In genomic region chr20:675453-676314, GRCh38 we compare ENCODE assay signal across 8 cellular contexts. TPM values are rescaled to one million over a fixed set of nuclear protein-coding genes. Genes with fewer than 3 reads are reported as not detected.
DNase-seq lines count a peak whose midpoint lies in the region; ATAC-seq and TF ChIP-seq lines count a peak whose summit lies in the region.

Gene SCRT2 (minus strand): TSS chr20:675802. CDS start chr20:675601, 201 bp downstream.

- H3K36me3 Mint-ChIP-seq in activated T-helper 1 cell treated with anti-CD3 and anti-CD28 coated beads, Interleukin-12 subunit alpha, Interleukin-12 subunit beta, Interleukin-2, Interleukin-4 antibody, amounts not matched to agents 30 ng/mL and 10 ng/mL and 1 ng/mL, durations not matched to agents 14 hours and 24 hours and 36 hours (ENCODE audit: low read depth), result no peaks in the 10 kb centered on the region
- no peaks in the 10 kb centered on the region for H3K36me3 Mint-ChIP-seq in nephron (ENCODE audit: low read depth)

- H3K4me3 Mint-ChIP-seq in activated T-helper 1 cell treated with anti-CD3 and anti-CD28 coated beads, Interleukin-12 subunit alpha, Interleukin-12 subunit beta, Interleukin-2, Interleukin-4 antibody, amounts not matched to agents 30 ng/mL and 10 ng/mL and 1 ng/mL, durations not matched to agents 14 hours and 24 hours and 36 hours, result no peak within 1 kb of the TSS
- peak within 1 kb of the TSS; percentile 67 to 81 (median 78) for H3K4me3 Mint-ChIP-seq in nephron
- H3K4me3 Mint-ChIP-seq in stimulated activated naive CD8-positive, alpha-beta T cell treated with anti-CD3 and anti-CD28 coated beads, Interleukin-15, amount 100 ng/mL, for 72 hours, result peak within 1 kb of the TSS; percentile 44 to 55

- H3K9me3 Mint-ChIP-seq in activated T-helper 1 cell treated with anti-CD3 and anti-CD28 coated beads, Interleukin-12 subunit alpha, Interleukin-12 subunit beta, Interleukin-2, Interleukin-4 antibody, amounts not matched to agents 30 ng/mL and 10 ng/mL and 1 ng/mL, durations not matched to agents 14 hours and 24 hours and 36 hours, result no peaks in the 10 kb centered on the region
- no peaks in the 10 kb centered on the region for H3K9me3 Mint-ChIP-seq in nephron
- H3K9me3 Mint-ChIP-seq in stimulated activated naive CD8-positive, alpha-beta T cell treated with anti-CD3 and anti-CD28 coated beads, Interleukin-15, amount 100 ng/mL, for 72 hours, result no peaks in the 10 kb centered on the region

- in situ Hi-C loops in GM13976 (cut with MboI; ENCODE audit: low sequenced_read_pairs, unreplicated experiment), result no loop called here

- H3K27me3 Mint-ChIP-seq in activated T-helper 1 cell treated with anti-CD3 and anti-CD28 coated beads, Interleukin-12 subunit alpha, Interleukin-12 subunit beta, Interleukin-2, Interleukin-4 antibody, amounts not matched to agents 30 ng/mL and 10 ng/mL and 1 ng/mL, durations not matched to agents 14 hours and 24 hours and 36 hours (ENCODE audit: insufficient read depth), result peaks cover 48% of the 10 kb centered on the region
- peaks cover 91% of the 10 kb centered on the region for H3K27me3 Mint-ChIP-seq in nephron (ENCODE audit: low read depth)
- peaks cover 91% of the 10 kb centered on the region for H3K27me3 Mint-ChIP-seq in stimulated activated naive CD8-positive, alpha-beta T cell treated with anti-CD3 and anti-CD28 coated beads, Interleukin-15, amount 100 ng/mL, for 72 hours

- H3K27ac Mint-ChIP-seq in activated T-helper 1 cell treated with anti-CD3 and anti-CD28 coated beads, Interleukin-12 subunit alpha, Interleukin-12 subunit beta, Interleukin-2, Interleukin-4 antibody, amounts not matched to agents 30 ng/mL and 10 ng/mL and 1 ng/mL, durations not matched to agents 14 hours and 24 hours and 36 hours, result peak within 1 kb of the TSS; percentile 31
- H3K27ac Mint-ChIP-seq in nephron, result no peak within 1 kb of the TSS
- no peak within 1 kb of the TSS for H3K27ac Mint-ChIP-seq in stimulated activated naive CD8-positive, alpha-beta T cell treated with anti-CD3 and anti-CD28 coated beads, Interleukin-15, amount 100 ng/mL, for 72 hours

- DNase-seq in GM13976 (ENCODE audit: low spot score) (peak; percentile 86), NCI-H748 treated with DMSO at 0.1 percent for 48 hours (lab: John Stamatoyannopoulos, UW) (peak; percentile 54), fibroblast of mammary gland (ENCODE audit: low read depth) (peak; percentile 50)
- peak; percentile 58 for DNase-seq in activated T-helper 1 cell treated with anti-CD3 and anti-CD28 coated beads, Interleukin-12 subunit alpha, Interleukin-12 subunit beta, Interleukin-2, Interleukin-4 antibody, amounts not matched to agents 30 ng/mL and 10 ng/mL and 1 ng/mL, durations not matched to agents 14 hours and 24 hours and 36 hours (ENCODE audit: low spot score)
- DNase-seq in stimulated activated naive CD8-positive, alpha-beta T cell treated with anti-CD3 and anti-CD28 coated beads, Interleukin-15, amount 100 ng/mL, for 72 hours, result peak; percentile 60 to 61

- ATAC-seq in stimulated activated naive CD8-positive, alpha-beta T cell treated with anti-CD3 and anti-CD28 coated beads, Interleukin-15, amount 100 ng/mL, for 72 hours, result peak; percentile 82
- ATAC-seq in HG02588 (IDR thresholded peaks at IDR 0.05; ENCODE audit: unreplicated experiment) (no peak), HG03378 (IDR thresholded peaks at IDR 0.05; ENCODE audit: unreplicated experiment) (no peak)

- intact Hi-C loops in activated T-helper 1 cell treated with anti-CD3 and anti-CD28 coated beads, Interleukin-12 subunit alpha, Interleukin-12 subunit beta, Interleukin-2, Interleukin-4 antibody, amounts not matched to agents 30 ng/mL and 10 ng/mL and 1 ng/mL, durations not matched to agents 14 hours and 24 hours and 36 hours (cut with micrococcal nuclease), result no loop called here

- H3K4me1 Mint-ChIP-seq in activated T-helper 1 cell treated with anti-CD3 and anti-CD28 coated beads, Interleukin-12 subunit alpha, Interleukin-12 subunit beta, Interleukin-2, Interleukin-4 antibody, amounts not matched to agents 30 ng/mL and 10 ng/mL and 1 ng/mL, durations not matched to agents 14 hours and 24 hours and 36 hours (ENCODE audit: low read depth), result peaks cover 6% of the 10 kb centered on the region
- H3K4me1 Mint-ChIP-seq in nephron, result peaks cover 28% of the 10 kb centered on the region
- H3K4me1 Mint-ChIP-seq in stimulated activated naive CD8-positive, alpha-beta T cell treated with anti-CD3 and anti-CD28 coated beads, Interleukin-15, amount 100 ng/mL, for 72 hours, result peaks cover 10% of the 10 kb centered on the region

- TF ChIP-seq CTCF in GM13976 (IDR thresholded peaks at IDR 0.05; ENCODE audit: borderline replicate concordance, control extremely low read depth, extremely low read depth, insufficient read depth, missing control alignments) (no peak), fibroblast of mammary gland (conservative IDR thresholded peaks at IDR 0.05; ENCODE audit: control insufficient read depth, insufficient read depth, low read depth, low read length) (no peak), nephron (IDR thresholded peaks at IDR 0.05; ENCODE audit: unreplicated experiment in 3 of 3) (no peak)

- H3K4me3 ChIP-seq in fibroblast of mammary gland (ENCODE audit: control insufficient read depth, low read depth, low read length), result no peak within 1 kb of the TSS

RNA-seq across cellular contexts. Expression of gene SCRT2, which starts in this region (rescaled TPM):
- not detected in 2 replicates for total RNA-seq in activated T-helper 1 cell treated with anti-CD3 and anti-CD28 coated beads, Interleukin-12 subunit alpha, Interleukin-12 subunit beta, Interleukin-2, Interleukin-4 antibody, amounts not matched to agents 30 ng/mL and 10 ng/mL and 1 ng/mL, durations not matched to agents 14 hours and 24 hours and 36 hours

Comparison
In these comparisons a context has a peak if more than half of its experiments do, and no peak if none do; other contexts are left out.
1. Peak in DNase-seq in activated T-helper 1 cell treated with anti-CD3 and anti-CD28 coated beads, Interleukin-12 subunit alpha, Interleukin-12 subunit beta, Interleukin-2, Interleukin-4 antibody, amounts not matched to agents 30 ng/mL and 10 ng/mL and 1 ng/mL, durations not matched to agents 14 hours and 24 hours and 36 hours; RNA of the gene not detected or under 1 TPM.